8 cellular contexts compared by ENCODE assay signal in genomic region chr14:95157195-95157986, GRCh38. TPM values are rescaled to one million over a fixed set of nuclear protein-coding genes. Genes with fewer than 3 reads are reported as not detected.
DNase-seq lines count a peak whose midpoint lies in the region; ATAC-seq and TF ChIP-seq lines count a peak whose summit lies in the region.

A gene with protein sequence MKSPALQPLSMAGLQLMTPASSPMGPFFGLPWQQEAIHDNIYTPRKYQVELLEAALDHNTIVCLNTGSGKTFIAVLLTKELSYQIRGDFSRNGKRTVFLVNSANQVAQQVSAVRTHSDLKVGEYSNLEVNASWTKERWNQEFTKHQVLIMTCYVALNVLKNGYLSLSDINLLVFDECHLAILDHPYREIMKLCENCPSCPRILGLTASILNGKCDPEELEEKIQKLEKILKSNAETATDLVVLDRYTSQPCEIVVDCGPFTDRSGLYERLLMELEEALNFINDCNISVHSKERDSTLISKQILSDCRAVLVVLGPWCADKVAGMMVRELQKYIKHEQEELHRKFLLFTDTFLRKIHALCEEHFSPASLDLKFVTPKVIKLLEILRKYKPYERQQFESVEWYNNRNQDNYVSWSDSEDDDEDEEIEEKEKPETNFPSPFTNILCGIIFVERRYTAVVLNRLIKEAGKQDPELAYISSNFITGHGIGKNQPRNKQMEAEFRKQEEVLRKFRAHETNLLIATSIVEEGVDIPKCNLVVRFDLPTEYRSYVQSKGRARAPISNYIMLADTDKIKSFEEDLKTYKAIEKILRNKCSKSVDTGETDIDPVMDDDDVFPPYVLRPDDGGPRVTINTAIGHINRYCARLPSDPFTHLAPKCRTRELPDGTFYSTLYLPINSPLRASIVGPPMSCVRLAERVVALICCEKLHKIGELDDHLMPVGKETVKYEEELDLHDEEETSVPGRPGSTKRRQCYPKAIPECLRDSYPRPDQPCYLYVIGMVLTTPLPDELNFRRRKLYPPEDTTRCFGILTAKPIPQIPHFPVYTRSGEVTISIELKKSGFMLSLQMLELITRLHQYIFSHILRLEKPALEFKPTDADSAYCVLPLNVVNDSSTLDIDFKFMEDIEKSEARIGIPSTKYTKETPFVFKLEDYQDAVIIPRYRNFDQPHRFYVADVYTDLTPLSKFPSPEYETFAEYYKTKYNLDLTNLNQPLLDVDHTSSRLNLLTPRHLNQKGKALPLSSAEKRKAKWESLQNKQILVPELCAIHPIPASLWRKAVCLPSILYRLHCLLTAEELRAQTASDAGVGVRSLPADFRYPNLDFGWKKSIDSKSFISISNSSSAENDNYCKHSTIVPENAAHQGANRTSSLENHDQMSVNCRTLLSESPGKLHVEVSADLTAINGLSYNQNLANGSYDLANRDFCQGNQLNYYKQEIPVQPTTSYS (N-terminal part only) (minus strand): TSS chr14:95157529. CDS start chr14:95133458, 24,071 bp downstream.

- H3K9me3 ChIP-seq in IMR-90 (ENCODE audit: control insufficient read depth, insufficient read depth, low read length): no peaks in the 10 kb centered on the region
- peaks cover 5% of the 10 kb centered on the region; the same call in 1 of the 2 replicates for H3K9me3 ChIP-seq in OCI-LY7 (ENCODE audit: low read length)
- no peaks in the 10 kb centered on the region for H3K9me3 ChIP-seq in mononuclear cell (ENCODE audit: low read depth, low read length)

- H4K91ac ChIP-seq in IMR-90 (ENCODE audit: insufficient read depth, low read depth, low read length): peak within 1 kb of the TSS; percentile 95

- H3K4me2 ChIP-seq in IMR-90 (ENCODE audit: low read depth, low read length) (peak within 1 kb of the TSS; percentile 98), OCI-LY7 (ENCODE audit: low read length) (peak within 1 kb of the TSS; percentile 86)

- H3K79me1 ChIP-seq in IMR-90 (ENCODE audit: low read depth in 1 of 2, low read length in 2 of 2): peaks cover 5 to 41% of the 10 kb centered on the region in 2 experiments; a peak in 3 of 4 replicates

- peak within 1 kb of the TSS; percentile 89 for H2AK9ac ChIP-seq in IMR-90 (replicated peaks; ENCODE audit: low read depth, low read length, poor library complexity)

- H2BK20ac ChIP-seq in IMR-90 (ENCODE audit: low read depth, low read length): no peak within 1 kb of the TSS

- ATAC-seq in GM21528 (IDR thresholded peaks at IDR 0.05; ENCODE audit: low FRiP score, unreplicated experiment) (peak; percentile 81), IMR-90 (ENCODE audit: low read depth) (peak; percentile 95)

- H4K20me1 ChIP-seq in IMR-90 (ENCODE audit: insufficient read depth, low read length) (peaks cover 21% of the 10 kb centered on the region; the same call in 1 of the 2 replicates), OCI-LY7 (ENCODE audit: insufficient read depth, low read length) (peaks cover 17% of the 10 kb centered on the region)

- peak within 1 kb of the TSS; percentile 99 for H3K9ac ChIP-seq in IMR-90 (ENCODE audit: low read depth, low read length)

- intact Hi-C loops in IMR-90 (cut with micrococcal nuclease): loop anchor here (5.0 kb wide), 1 partner anchor 60 kb away; no protein-coding TSS in a partner anchor
- intact Hi-C loops in OCI-LY7 (cut with micrococcal nuclease; ENCODE audit: unreplicated experiment): loop anchor here (1.0 to 10.0 kb wide), 5 partner anchors 13 to 1203 kb away; no protein-coding TSS in a partner anchor

- H3K27ac ChIP-seq in IMR-90 (ENCODE audit: insufficient read depth, low read length): peak within 1 kb of the TSS; percentile 99
- H3K27ac ChIP-seq in OCI-LY7 (ENCODE audit: low read depth, low read length, poor library complexity, severe bottlenecking): peak within 1 kb of the TSS; percentile 73

- dilution Hi-C loops in IMR-90 (cut with HindIII; ENCODE audit: low sequenced_read_pairs, unreplicated experiment): no loop called here

- CTCF ChIA-PET in IMR-90 (lab: Yijun Ruan, JAX) (no interaction called here), OCI-LY7 (lab: Charles Lee; ENCODE audit: unreplicated experiment) (no interaction called here)

- H3K79me2 ChIP-seq in OCI-LY7 (ENCODE audit: insufficient read depth, low read depth, low read length): peaks cover 44% of the 10 kb centered on the region

- TF ChIP-seq RAD21 in IMR-90 (IDR thresholded peaks at IDR 0.05; ENCODE audit: low read length): no peak

- peak within 1 kb of the TSS; percentile 97 to 99 for H4K8ac ChIP-seq in IMR-90 (ENCODE audit: low read depth in 2 of 2, low read length in 2 of 2)

- H3K4me1 ChIP-seq in IMR-90 (ENCODE audit: control insufficient read depth, insufficient read depth, low read length) (peaks cover 2% of the 10 kb centered on the region; the same call in 1 of the 2 replicates), OCI-LY7 (ENCODE audit: insufficient read depth, low read length, poor library complexity, severe bottlenecking) (peaks cover 36% of the 10 kb centered on the region), mononuclear cell (ENCODE audit: insufficient read depth, low read length) (peaks cover 28% of the 10 kb centered on the region)

- peak within 1 kb of the TSS; percentile 91 for H3K4me3 ChIP-seq in IMR-90 (ENCODE audit: insufficient read depth, low read depth, low read length)
- peak within 1 kb of the TSS; percentile 78 for H3K4me3 ChIP-seq in OCI-LY7 (ENCODE audit: low read depth, low read length, poor library complexity, severe bottlenecking)
- peak within 1 kb of the TSS; percentile 61 for H3K4me3 ChIP-seq in mononuclear cell (ENCODE audit: low read length)

- H2BK15ac ChIP-seq in IMR-90 (ENCODE audit: low read depth, low read length): 0 out of 3 replicates have a peak within 1 kb of the TSS, but pooled peaks have one; percentile 78

- peak; percentile 50; the same call in 1 of the 2 replicates for TF ChIP-seq POLR2A in IMR-90 (IDR thresholded peaks at IDR 0.05; ENCODE audit: low read depth, low read length)

- H3K23ac ChIP-seq in IMR-90 (ENCODE audit: low read depth, low read length): peak within 1 kb of the TSS; percentile 80

- no peaks in the 10 kb centered on the region for H3K27me3 ChIP-seq in IMR-90 (ENCODE audit: control insufficient read depth, insufficient read depth, low read length)
- no peaks in the 10 kb centered on the region for H3K27me3 ChIP-seq in mononuclear cell (ENCODE audit: insufficient read depth, low read length)

- H3K36me3 ChIP-seq in IMR-90 (ENCODE audit: control insufficient read depth, insufficient read depth, low read length) (no peaks in the 10 kb centered on the region), OCI-LY7 (ENCODE audit: insufficient read depth, low read length) (peaks cover 9% of the 10 kb centered on the region)

- peak within 1 kb of the TSS; percentile 89 for H3K4ac ChIP-seq in IMR-90 (ENCODE audit: low read depth, low read length)

- DNase-seq in DMS 273 (lab: John Stamatoyannopoulos, UW; ENCODE audit: unreplicated experiment): peak; percentile 98
- DNase-seq in IMR-90: peak; percentile 89
- peak; percentile 92 for DNase-seq in OCI-LY7 (ENCODE audit: low spot score)
- peak; percentile 94 for DNase-seq in activated T-cell treated with anti-CD3 and anti-CD28 coated beads for 24 hours (ENCODE audit: low read depth)
- DNase-seq in epidermal melanocyte (ENCODE audit: insufficient read length, low spot score): peak; percentile 98
- DNase-seq in stimulated activated CD8-positive, alpha-beta memory T cell treated with anti-CD3 and anti-CD28 coated beads, Interleukin-4, amount 100 ng/mL, for 1 hour (ENCODE audit: low read depth in 2 of 2, low spot score in 1 of 2): peak; percentile 84 to 89

- H2AK5ac ChIP-seq in IMR-90 (ENCODE audit: low read depth, low read length): peak within 1 kb of the TSS; percentile 55

- H2BK5ac ChIP-seq in IMR-90 (ENCODE audit: low read depth, low read length, poor library complexity, severe bottlenecking): peak within 1 kb of the TSS; percentile 89

- BruUV-seq in IMR-90 (replicated peaks; lab: Mats Ljungman, UMichigan): no TSS peak
- BruUV-seq in OCI-LY7 (replicated peaks; lab: Mats Ljungman, UMichigan): no TSS peak

- H3K56ac ChIP-seq in IMR-90 (ENCODE audit: extremely low read depth, insufficient read depth, low read length): peak within 1 kb of the TSS; percentile 96

- peak within 1 kb of the TSS; percentile 99 for H2AFZ ChIP-seq in IMR-90 (replicated peaks; ENCODE audit: low read length, poor library complexity)
- peak within 1 kb of the TSS; percentile 92 for H2AFZ ChIP-seq in OCI-LY7 (ENCODE audit: low read length)

- peak within 1 kb of the TSS; percentile 80 for H2BK120ac ChIP-seq in IMR-90 (ENCODE audit: low read depth, low read length)

- peak within 1 kb of the TSS; percentile 99 for H4K5ac ChIP-seq in IMR-90 (ENCODE audit: low read depth, low read length)

- H3K18ac ChIP-seq in IMR-90 (ENCODE audit: low read depth, low read length): peak within 1 kb of the TSS; percentile 90

- POLR2A ChIA-PET in IMR-90 (lab: Charles Lee; ENCODE audit: unreplicated experiment): no interaction called here
- POLR2A ChIA-PET in OCI-LY7 (lab: Charles Lee): interaction anchor here (1.0 to 1.2 kb wide), 2 partner anchors 10 to 16 kb away, joined by 3 to 5 read pairs; no protein-coding TSS in a partner anchor

- H3K9me1 ChIP-seq in IMR-90 (ENCODE audit: insufficient read depth, low read length): peaks cover 3% of the 10 kb centered on the region; the same call in 1 of the 2 replicates

- no peak for TF ChIP-seq CTCF in IMR-90 (conservative IDR thresholded peaks at IDR 0.05; ENCODE audit: low read depth, low read length)
- no peak for TF ChIP-seq CTCF in OCI-LY7 (conservative IDR thresholded peaks at IDR 0.05; ENCODE audit: low read length)

- H3K9me2 ChIP-seq in OCI-LY7 (ENCODE audit: insufficient read depth, low read length): no peaks in the 10 kb centered on the region

- in situ Hi-C loops in IMR-90 (cut with MboI; ENCODE audit: low sequenced_read_pairs): no loop called here

- WGBS in IMR-90 (ENCODE audit: extremely low coverage in 2 of 2, insufficient read length in 1 of 2), 2 experiments: 0% methylated on average over 60 of the region's 93 CpGs; no CpG with 5 or more reads in 1 of the 2 experiments

- peak within 1 kb of the TSS; percentile 94 for H3K14ac ChIP-seq in IMR-90 (replicated peaks; ENCODE audit: low read depth, low read length)

TF ChIP-seq in IMR-90, 13 proteins besides CTCF, POLR2A, EP300 and RAD21:
- peak; percentile 5; the same call in 1 of the 2 replicates for TF ChIP-seq FOS (IDR thresholded peaks at IDR 0.05; ENCODE audit: low read depth, low read length)
- peak; percentile 96 for TF ChIP-seq MAZ (IDR thresholded peaks at IDR 0.05; ENCODE audit: borderline replicate concordance, low read depth, low read length)
- no peak for TF ChIP-seq NFE2L2 (IDR thresholded peaks at IDR 0.05; ENCODE audit: low read depth, low read length)
- TF ChIP-seq BHLHE40 (IDR thresholded peaks at IDR 0.05; ENCODE audit: low read depth, low read length): no peak
- no peak for TF ChIP-seq MXI1 (IDR thresholded peaks at IDR 0.05; ENCODE audit: borderline replicate concordance, low read depth, low read length)

RNA-seq across cellular contexts. Expression of the gene that starts here (rescaled TPM):
- 41.7 and 49.5 TPM in 2 replicates for total RNA-seq in IMR-90 (2012; rRNA removed)
- 8.3 and 9.7 TPM in 2 replicates for polyA plus RNA-seq in IMR-90 (2012; rRNA removed)
- 2.3 and 2.8 TPM in 2 replicates for polyA plus RNA-seq in IMR-90 (2012; cell fraction: cytosol; rRNA removed)
- polyA plus RNA-seq in IMR-90 (2012; cell fraction: nucleus; rRNA removed; ENCODE audit: low replicate concordance): 6.1 and 45.4 TPM in 2 replicates
- 60.3 and 84.9 TPM in 2 replicates for total RNA-seq in OCI-LY7 (2014; rRNA removed; shearing (Covaris generic))
- total RNA-seq in OCI-LY7 (2022): 62.2 and 70.5 TPM in 2 replicates
- 99.5 TPM for total RNA-seq in mononuclear cell

Comparison
In these comparisons a context has a peak if more than half of its experiments do, and no peak if none do; other contexts are left out.
1. Peak in every context shown above with its lines: DNase-seq, ATAC-seq, H3K4me3 ChIP-seq and H3K27ac ChIP-seq.